ENCODE assay signal across 18 cellular contexts in genomic region chr6:42032366-42032765, GRCh38. TPM values are rescaled to one million over a fixed set of nuclear protein-coding genes. Genes with fewer than 3 reads are reported as not detected.
DNase-seq lines count a peak whose midpoint lies in the region; ATAC-seq and TF ChIP-seq lines count a peak whose summit lies in the region.
"Had no signal": no experiment of that assay in that cellular context is flagged by ENCODE, and none has a peak within 500 bp of the region (broad histone marks: within the 10 kb centered on the region; RNA-seq: fewer than 3 reads in every experiment).

No MANE protein-coding gene starts in this region.

- no peaks in the 10 kb centered on the region for H3K9me3 ChIP-seq in Panc1 (ENCODE audit: control insufficient read depth, insufficient read depth, low read depth, low read length)
- H3K9me3 ChIP-seq: upper lobe of left lung had no signal

- H3K4me1 Mint-ChIP-seq in activated T-cell treated with anti-CD3 and anti-CD28 coated beads, Interleukin-2, amount 50 U/mL, for 24 hours (ENCODE audit: low read depth): peaks cover 80% of the 10 kb centered on the region
- peaks cover 87% of the 10 kb centered on the region for H3K4me1 Mint-ChIP-seq in activated naive CD8-positive, alpha-beta T cell treated with anti-CD3 and anti-CD28 coated beads, Interleukin-2, amount 50 U/mL, for 24 hours
- H3K4me1 Mint-ChIP-seq in stimulated activated memory B cell treated with anti-CD40 and anti-IgM and Interleukin-4, amounts not matched to agents 10 μg/mL and 1 μg/mL and 100 μg/mL, for 72 hours: peaks cover 59% of the 10 kb centered on the region

- TSS peak; percentile 57 for BruUV-seq in Panc1 (replicated peaks; lab: Mats Ljungman, UMichigan)

- no peaks in the 10 kb centered on the region for H3K27me3 Mint-ChIP-seq in activated T-cell treated with anti-CD3 and anti-CD28 coated beads, Interleukin-2, amount 50 U/mL, for 24 hours
- no peaks in the 10 kb centered on the region for H3K27me3 Mint-ChIP-seq in activated naive CD8-positive, alpha-beta T cell treated with anti-CD3 and anti-CD28 coated beads, Interleukin-2, amount 50 U/mL, for 24 hours
- no peaks in the 10 kb centered on the region for H3K27me3 Mint-ChIP-seq in stimulated activated memory B cell treated with anti-CD40 and anti-IgM and Interleukin-4, amounts not matched to agents 10 μg/mL and 1 μg/mL and 100 μg/mL, for 72 hours

- peak overlapping the region; percentile 95 for H3K27ac Mint-ChIP-seq in activated T-cell treated with anti-CD3 and anti-CD28 coated beads, Interleukin-2, amount 50 U/mL, for 24 hours
- peak overlapping the region; percentile 100 for H3K27ac Mint-ChIP-seq in activated naive CD8-positive, alpha-beta T cell treated with anti-CD3 and anti-CD28 coated beads, Interleukin-2, amount 50 U/mL, for 24 hours
- peak overlapping the region; percentile 88 for H3K27ac Mint-ChIP-seq in stimulated activated memory B cell treated with anti-CD40 and anti-IgM and Interleukin-4, amounts not matched to agents 10 μg/mL and 1 μg/mL and 100 μg/mL, for 72 hours

- H3K36me3 Mint-ChIP-seq in activated T-cell treated with anti-CD3 and anti-CD28 coated beads, Interleukin-2, amount 50 U/mL, for 24 hours (ENCODE audit: low read depth): peaks cover 41% of the 10 kb centered on the region
- H3K36me3 Mint-ChIP-seq in activated naive CD8-positive, alpha-beta T cell treated with anti-CD3 and anti-CD28 coated beads, Interleukin-2, amount 50 U/mL, for 24 hours (ENCODE audit: low read depth): peaks cover 8% of the 10 kb centered on the region
- H3K36me3 Mint-ChIP-seq in stimulated activated memory B cell treated with anti-CD40 and anti-IgM and Interleukin-4, amounts not matched to agents 10 μg/mL and 1 μg/mL and 100 μg/mL, for 72 hours: peaks cover 15% of the 10 kb centered on the region

- intact Hi-C loops in Panc1 (cut with micrococcal nuclease; ENCODE audit: unreplicated experiment) (loop anchor here (5.0 kb wide), 1 partner anchor 230 kb away; no protein-coding TSS in a partner anchor), sciatic nerve (cut with DNase I) (no loop called here)

- in situ Hi-C loops in Panc1 (cut with HindIII; ENCODE audit: low pct_unique_long_range_greater_than_20kb, low sequenced_read_pairs): no loop called here

- no peak overlapping the region for H3K27ac ChIP-seq in Panc1 (ENCODE audit: low read length)
- H3K27ac ChIP-seq: brain microvascular endothelial cell, dorsolateral prefrontal cortex had no signal

- no peaks in the 10 kb centered on the region for H3K9me3 Mint-ChIP-seq in activated T-cell treated with anti-CD3 and anti-CD28 coated beads, Interleukin-2, amount 50 U/mL, for 24 hours
- H3K9me3 Mint-ChIP-seq in activated naive CD8-positive, alpha-beta T cell treated with anti-CD3 and anti-CD28 coated beads, Interleukin-2, amount 50 U/mL, for 24 hours: no peaks in the 10 kb centered on the region
- no peaks in the 10 kb centered on the region for H3K9me3 Mint-ChIP-seq in stimulated activated memory B cell treated with anti-CD40 and anti-IgM and Interleukin-4, amounts not matched to agents 10 μg/mL and 1 μg/mL and 100 μg/mL, for 72 hours

- H3K4me1 ChIP-seq in Panc1 (ENCODE audit: control insufficient read depth, insufficient read depth, low read length): no peaks in the 10 kb centered on the region

- CTCF ChIA-PET in Panc1 (lab: Charles Lee): no interaction called here

- ATAC-seq in Panc1 (no peak), HG03460 (IDR thresholded peaks at IDR 0.05; ENCODE audit: unreplicated experiment) (no peak), sciatic nerve (no peak)
- ATAC-seq in activated naive CD8-positive, alpha-beta T cell treated with anti-CD3 and anti-CD28 coated beads, Interleukin-2, amount 50 U/mL, for 24 hours: no peak
- no peak for ATAC-seq in stimulated activated memory B cell treated with anti-CD40 and anti-IgM and Interleukin-4, amounts not matched to agents 10 μg/mL and 1 μg/mL and 100 μg/mL, for 72 hours
- ATAC-seq: HCT116 had no signal

- H3K4me3 Mint-ChIP-seq in activated T-cell treated with anti-CD3 and anti-CD28 coated beads, Interleukin-2, amount 50 U/mL, for 24 hours: peak overlapping the region; percentile 23
- peak overlapping the region; percentile 32 for H3K4me3 Mint-ChIP-seq in activated naive CD8-positive, alpha-beta T cell treated with anti-CD3 and anti-CD28 coated beads, Interleukin-2, amount 50 U/mL, for 24 hours
- H3K4me3 Mint-ChIP-seq in stimulated activated memory B cell treated with anti-CD40 and anti-IgM and Interleukin-4, amounts not matched to agents 10 μg/mL and 1 μg/mL and 100 μg/mL, for 72 hours: peak overlapping the region; percentile 19

- POLR2A ChIA-PET in Panc1 (lab: Charles Lee): no interaction called here

- H3K36me3 ChIP-seq in Panc1 (ENCODE audit: control insufficient read depth, insufficient read depth, low read length): no peaks in the 10 kb centered on the region
- H3K36me3 ChIP-seq: brain microvascular endothelial cell had no signal

- DNase-seq in activated T-cell treated with anti-CD3 and anti-CD28 coated beads, Interleukin-2, amount 50 U/mL, for 24 hours: peak; percentile 41
- DNase-seq in activated T-cell treated with anti-CD3 and anti-CD28 coated beads for 4 hours (no peak), Panc1 (ENCODE audit: low read depth, low spot score) (no peak), HCEC 1CT (no peak), sciatic nerve (ENCODE audit: low spot score) (no peak)
- DNase-seq in activated naive CD8-positive, alpha-beta T cell treated with anti-CD3 and anti-CD28 coated beads, Interleukin-2, amount 50 U/mL, for 24 hours: no peak
- DNase-seq: activated effector memory CD4-positive, alpha-beta T cell treated with Interleukin-2 at 50 U/mL for 16 hours; brain microvascular endothelial cell; Calu3; dorsolateral prefrontal cortex; kidney; NCI-H2107; NCI-H82; stimulated activated CD4-positive, alpha-beta T cell treated with anti-CD3 and anti-CD28 coated beads, Interleukin-4, amount 100 ng/mL, for 4 hours had no signal

- no peaks in the 10 kb centered on the region for H3K27me3 ChIP-seq in Panc1 (ENCODE audit: control insufficient read depth, insufficient read depth, low read length)
- H3K27me3 ChIP-seq: brain microvascular endothelial cell, dorsolateral prefrontal cortex, upper lobe of left lung had no signal

- H3K4me3 ChIP-seq in Panc1 (ENCODE audit: low read depth in 2 of 2, low read length in 2 of 2): no peak overlapping the region
- H3K4me3 ChIP-seq: dorsolateral prefrontal cortex, upper lobe of left lung had no signal

- no peak for TF ChIP-seq CTCF in Panc1 (IDR thresholded peaks at IDR 0.05)

RNA-seq across cellular contexts. Expression of gene TAF8, which starts 18.0 kb away (rescaled TPM):
- 35.5 TPM for total RNA-seq in Panc1 (2021; ENCODE audit: unreplicated experiment)
- polyA plus RNA-seq in Panc1 (2012; ENCODE audit: insufficient read length): 18.2 TPM
- total RNA-seq in sciatic nerve: 28.6 TPM
